In genomic region chr10:103979530-103979929, GRCh38 we compare ENCODE assay signal across 17 cellular contexts. TPM values are rescaled to one million over a fixed set of nuclear protein-coding genes. Genes with fewer than 3 reads are reported as not detected.
A peak's percentile ranks its signal among the peaks of the same experiment; 100 is the strongest.
DNase-seq lines count a peak whose midpoint lies in the region; ATAC-seq, FAIRE-seq and TF ChIP-seq lines count a peak whose summit lies in the region.
"Had no signal": no experiment of that assay in that cellular context is flagged by ENCODE, and none has a peak within 500 bp of the region (broad histone marks: within the 10 kb centered on the region; RNA-seq: fewer than 3 reads in every experiment).

No MANE protein-coding gene starts in this region.

- dilution Hi-C loops in endothelial cell of umbilical vein (cut with MboI; ENCODE audit: extremely low pct_ligation_motif_present, low sequenced_read_pairs) = no loop called here

- no peak overlapping the region for H3K9ac ChIP-seq in Karpas-422 (ENCODE audit: low read length)
- H3K9ac ChIP-seq in endothelial cell of umbilical vein (replicated peaks; ENCODE audit: extremely low read depth, insufficient read depth, low read length) = no peak overlapping the region
- H3K9ac ChIP-seq: BLaER1 treated with 17β-estradiol and CSF1 and Interleukin-3, amounts not matched to agents 10 nM and 100 nM had no signal

- H3K4me3 Mint-ChIP-seq in activated T-cell treated with anti-CD3 and anti-CD28 coated beads, Interleukin-2, amount 50 U/mL, for 72 hours = no peak overlapping the region

- CTCF ChIA-PET in endothelial cell of umbilical vein (lab: Charles Lee) = interaction anchor here (0.8 to 1.6 kb wide), 3 partner anchors 9 to 85 kb away, joined by 3 to 8 read pairs (median 5); no protein-coding TSS in a partner anchor

- peak overlapping the region; percentile 52 for H3K27ac Mint-ChIP-seq in activated T-cell treated with anti-CD3 and anti-CD28 coated beads, Interleukin-2, amount 50 U/mL, for 72 hours
- H3K27ac Mint-ChIP-seq: CD4-positive, CD25-positive, alpha-beta regulatory T cell had no signal

- no peak for TF ChIP-seq POLR2A in endothelial cell of umbilical vein (IDR thresholded peaks at IDR 0.05; ENCODE audit: low read depth, low read length)

- no peaks in the 10 kb centered on the region for H3K9me2 ChIP-seq in Karpas-422 (replicated peaks; ENCODE audit: insufficient read depth, low read length)

- H3K9me3 Mint-ChIP-seq in activated T-cell treated with anti-CD3 and anti-CD28 coated beads, Interleukin-2, amount 50 U/mL, for 72 hours = no peaks in the 10 kb centered on the region

- H3K4me1 Mint-ChIP-seq in activated T-cell treated with anti-CD3 and anti-CD28 coated beads, Interleukin-2, amount 50 U/mL, for 72 hours (ENCODE audit: low read depth) = peaks cover 51% of the 10 kb centered on the region

- H3K27me3 ChIP-seq in Karpas-422 (ENCODE audit: low read length) (no peaks in the 10 kb centered on the region), endothelial cell of umbilical vein (ENCODE audit: control insufficient read depth in 2 of 2, insufficient read depth in 2 of 2, low read length in 2 of 2) (no peaks in the 10 kb centered on the region), right cardiac atrium (ENCODE audit: control insufficient read depth, insufficient read depth) (no peaks in the 10 kb centered on the region)
- H3K27me3 ChIP-seq: BLaER1 treated with 17β-estradiol and CSF1 and Interleukin-3, amounts not matched to agents 10 nM and 100 nM had no signal

- DNase-seq in activated T-cell treated with anti-CD3 and anti-CD28 coated beads, Interleukin-2, amount 50 U/mL, for 72 hours = no peak
- DNase-seq in activated T-cell treated with anti-CD3 and anti-CD28 coated beads for 4 hours = no peak
- DNase-seq in Karpas-422 = no peak
- no peak for DNase-seq in endothelial cell of umbilical vein (ENCODE audit: low read depth, low spot score)
- DNase-seq in right cardiac atrium = no peak
- DNase-seq: ACHN; CD4-positive, CD25-positive, alpha-beta regulatory T cell; DMS53; HCEC 1CT had no signal

- no peak overlapping the region for H2AFZ ChIP-seq in Karpas-422 (ENCODE audit: low read length)
- H2AFZ ChIP-seq in endothelial cell of umbilical vein (ENCODE audit: low read depth, low read length) = no peak overlapping the region

- H3K36me3 Mint-ChIP-seq in activated T-cell treated with anti-CD3 and anti-CD28 coated beads, Interleukin-2, amount 50 U/mL, for 72 hours (ENCODE audit: insufficient read depth in 2 of 2) = peaks cover 3 to 6% of the 10 kb centered on the region in 2 donors
- H3K36me3 Mint-ChIP-seq: CD4-positive, CD25-positive, alpha-beta regulatory T cell had no signal

- H3K4me1 ChIP-seq in Karpas-422 (ENCODE audit: low read length) (peaks cover 51% of the 10 kb centered on the region), endothelial cell of umbilical vein (ENCODE audit: control insufficient read depth, extremely low read depth, insufficient read depth, low read length) (peaks cover 55% of the 10 kb centered on the region), right cardiac atrium (ENCODE audit: control insufficient read depth, insufficient read depth, low read length) (peaks cover 8% of the 10 kb centered on the region)

- H3K79me2 ChIP-seq in Karpas-422 (ENCODE audit: low read length) (peaks cover 97% of the 10 kb centered on the region), endothelial cell of umbilical vein (ENCODE audit: control insufficient read depth, insufficient read depth, low read length) (peaks cover 93% of the 10 kb centered on the region)

- WGBS in right cardiac atrium = 79% methylated on average over 2 of the region's 2 CpGs

- no peak for FAIRE-seq in endothelial cell of umbilical vein (lab: Jason Lieb, UNC)
- FAIRE-seq: GM19239, H1, K562 had no signal

- H3K27me3 Mint-ChIP-seq in activated T-cell treated with anti-CD3 and anti-CD28 coated beads, Interleukin-2, amount 50 U/mL, for 72 hours (ENCODE audit: low read depth) = no peaks in the 10 kb centered on the region
- H3K27me3 Mint-ChIP-seq: CD4-positive, CD25-positive, alpha-beta regulatory T cell had no signal

- no peak for TF ChIP-seq CTCF in endothelial cell of umbilical vein (IDR thresholded peaks at IDR 0.05; ENCODE audit: extremely low read depth in 1 of 2, insufficient read depth in 1 of 2, low read depth in 1 of 2, low read length in 2 of 2)

- H3K9me3 ChIP-seq in Karpas-422 (ENCODE audit: low read length) = no peaks in the 10 kb centered on the region
- H3K9me3 ChIP-seq in endothelial cell of umbilical vein (replicated peaks; ENCODE audit: control insufficient read depth, insufficient read depth, low read length) = no peaks in the 10 kb centered on the region
- H3K9me3 ChIP-seq in right cardiac atrium (ENCODE audit: control insufficient read depth, low read length) = no peaks in the 10 kb centered on the region

- no peaks in the 10 kb centered on the region for H3K9me1 ChIP-seq in endothelial cell of umbilical vein (replicated peaks; ENCODE audit: control insufficient read depth, extremely low read depth, insufficient read depth, low read length)

- POLR2A ChIA-PET in endothelial cell of umbilical vein (lab: Charles Lee) = no interaction called here

- H3K27ac ChIP-seq in Karpas-422 (ENCODE audit: low read length) = no peak overlapping the region
- peak overlapping the region; percentile 25 for H3K27ac ChIP-seq in endothelial cell of umbilical vein (ENCODE audit: insufficient read depth, low read depth, low read length)
- no peak overlapping the region for H3K27ac ChIP-seq in right cardiac atrium (ENCODE audit: low read length)
- H3K27ac ChIP-seq: 22Rv1; BLaER1 treated with 17β-estradiol and CSF1 and Interleukin-3, amounts not matched to agents 10 nM and 100 nM; HL-60 had no signal

- H4K20me1 ChIP-seq in Karpas-422 (ENCODE audit: insufficient read depth, low read depth, low read length) (no peaks in the 10 kb centered on the region), endothelial cell of umbilical vein (replicated peaks; ENCODE audit: control insufficient read depth, extremely low read depth, insufficient read depth, low read length) (peaks cover 4% of the 10 kb centered on the region)

- BruUV-seq in endothelial cell of umbilical vein (replicated peaks; lab: Mats Ljungman, UMichigan) = no TSS peak

- ATAC-seq in activated T-cell treated with anti-CD3 and anti-CD28 coated beads, Interleukin-2, amount 50 U/mL, for 72 hours (replicated peaks in 1 of 2) = no peak
- no peak for ATAC-seq in right cardiac atrium
- ATAC-seq in GM19324 (IDR thresholded peaks at IDR 0.05; ENCODE audit: low FRiP score, unreplicated experiment) = no peak
- ATAC-seq in HG03139 (IDR thresholded peaks at IDR 0.05; ENCODE audit: unreplicated experiment) = no peak

- H3K4me3 ChIP-seq in Karpas-422 (ENCODE audit: low read length) (no peak overlapping the region), endothelial cell of umbilical vein (replicated peaks in 1 of 3; ENCODE audit: insufficient read depth in 1 of 3, low read depth in 1 of 3, low read length in 3 of 3) (no peak overlapping the region), right cardiac atrium (ENCODE audit: low read length) (no peak overlapping the region)
- H3K4me3 ChIP-seq: BLaER1 treated with 17β-estradiol and CSF1 and Interleukin-3, amounts not matched to agents 10 nM and 100 nM; K562 had no signal

- H3K36me3 ChIP-seq in Karpas-422 (ENCODE audit: insufficient read depth, low read length) (no peaks in the 10 kb centered on the region), endothelial cell of umbilical vein (ENCODE audit: control insufficient read depth in 2 of 2, extremely low read depth in 1 of 2, insufficient read depth in 2 of 2, low read length in 2 of 2) (no peaks in the 10 kb centered on the region)

- intact Hi-C loops in endothelial cell of umbilical vein (cut with micrococcal nuclease) (no loop called here), right cardiac atrium (cut with DNase I) (no loop called here)

- H3K4me2 ChIP-seq in Karpas-422 (ENCODE audit: low read depth, low read length, poor library complexity, severe bottlenecking) (peak overlapping the region; percentile 5), endothelial cell of umbilical vein (ENCODE audit: insufficient read depth, low read length) (peak overlapping the region; percentile 54)
- H3K4me2 ChIP-seq: BLaER1 treated with 17β-estradiol and CSF1 and Interleukin-3, amounts not matched to agents 10 nM and 100 nM had no signal

TF ChIP-seq in endothelial cell of umbilical vein, 7 proteins besides CTCF, POLR2A, EP300 and RAD21:
- TF ChIP-seq MYC (IDR thresholded peaks at IDR 0.05; ENCODE audit: low read depth, low read length) (no peak), FOS (IDR thresholded peaks at IDR 0.05; ENCODE audit: borderline replicate concordance, insufficient read depth, low read length) (no peak), JUN (IDR thresholded peaks at IDR 0.05; ENCODE audit: borderline replicate concordance, insufficient read depth, insufficient read length, low read depth) (no peak), GATA2 (IDR thresholded peaks at IDR 0.05; ENCODE audit: insufficient read depth, insufficient read length, low read depth, low read length) (no peak)

RNA-seq across cellular contexts. Expression of gene SLK, which starts 12.6 kb away (rescaled TPM):
- 10 to 100 TPM; 22.5 to 25.1 TPM for total RNA-seq in activated T-cell treated with anti-CD3 and anti-CD28 coated beads, Interleukin-2, amount 50 U/mL, for 72 hours
- 25.7 and 28.1 TPM in 2 replicates for total RNA-seq in Karpas-422 (2014; rRNA removed; shearing (Covaris generic); ENCODE audit: low replicate concordance)
- total RNA-seq in endothelial cell of umbilical vein (31.8 and 36.0 TPM in 2 replicates), right cardiac atrium (10 to 100 TPM; 32.8 to 40.5 (median 36.4) TPM)
- polyA plus RNA-seq in endothelial cell of umbilical vein (2.6 and 4.5 TPM in 2 replicates), right cardiac atrium (12.7 TPM)
- polyA plus RNA-seq in endothelial cell of umbilical vein (2011; cell fraction: cytosol; rRNA removed) = 8.0 and 8.8 TPM in 2 replicates
- 11.3 and 18.1 TPM in 2 replicates for polyA plus RNA-seq in endothelial cell of umbilical vein (2011; cell fraction: nucleus; rRNA removed)
- polyA plus RNA-seq in endothelial cell of umbilical vein (2012) = 30.6 and 41.5 TPM in 2 replicates
- polyA minus RNA-seq in endothelial cell of umbilical vein = 8.3 and 10.4 TPM in 2 replicates
- 25.1 TPM for polyA minus RNA-seq in endothelial cell of umbilical vein (2011; cell fraction: cytosol; rRNA and poly(A)+ RNA removed)
- polyA minus RNA-seq in endothelial cell of umbilical vein (2011; cell fraction: nucleus; rRNA and poly(A)+ RNA removed) = 12.6 and 14.6 TPM in 2 replicates
